In genomic region chr22:40531951-40532900, GRCh38 we compare ENCODE assay signal across 9 cellular contexts.
DNase-seq lines count a peak whose midpoint lies in the region; ATAC-seq, FAIRE-seq and TF ChIP-seq lines count a peak whose summit lies in the region.
"Had no signal": no experiment of that assay in that cellular context is flagged by ENCODE, and none has a peak within 500 bp of the region (broad histone marks: within the 10 kb centered on the region; RNA-seq: fewer than 3 reads in every experiment).

No MANE protein-coding gene starts in this region.

- H3K4me3 ChIP-seq in AG09309 (ENCODE audit: control insufficient read depth, low read depth, low read length) (peak overlapping the region; percentile 20), HFF-Myc (replicated peaks; ENCODE audit: low read depth, low read length) (0 out of 2 replicates have a peak overlapping the region, but pooled peaks have one; percentile 12), GM12878 (peak overlapping the region; percentile 76)

- SMC1A ChIA-PET in GM12878 (lab: Charles Lee; ENCODE audit: uncharacterized antibody, unreplicated experiment), result interaction anchor here (0.7 to 11.9 kb wide), 19 partner anchors 8 to 578 kb away, joined by 3 to 248 read pairs (median 6); partner anchors contain the start of gene MRTFA

- no peak for TF ChIP-seq RAD21 in GM12878 (IDR thresholded peaks at IDR 0.05; ENCODE audit: insufficient read depth, low read depth, low read length)

- H3K27me3 ChIP-seq in GM12878 (replicated peaks in 1 of 2; ENCODE audit: control insufficient read depth in 2 of 2, insufficient read depth in 2 of 2, low read length in 1 of 2), result no peaks in the 10 kb centered on the region

- TF ChIP-seq CTCF in AG09309 (IDR thresholded peaks at IDR 0.05; ENCODE audit: control insufficient read depth, insufficient read depth, low read depth, low read length, missing control alignments) (no peak), HFF-Myc (IDR thresholded peaks at IDR 0.05; ENCODE audit: low read depth, low read length, missing control alignments) (no peak), GM12878 (IDR thresholded peaks at IDR 0.05 in 2 of 3, conservative IDR thresholded peaks at IDR 0.05 in 1 of 3; ENCODE audit: control insufficient read depth in 2 of 3, extremely low read depth in 1 of 3, insufficient read depth in 1 of 3, low read depth in 3 of 3, low read length in 3 of 3) (no peak), GM10248 (IDR thresholded peaks at IDR 0.05; ENCODE audit: control extremely low read depth, extremely low read depth, low read depth, missing control alignments) (no peak)

- H3K36me3 Mint-ChIP-seq in natural killer cell treated with Interleukin-12 subunit alpha and Interleukin-12 subunit beta and Interleukin-15 and Interleukin-18, amount 100 ng/mL, for 72 hours, result no peaks in the 10 kb centered on the region

- H3K4me2 ChIP-seq in GM12878 (ENCODE audit: control insufficient read depth, insufficient read depth), result peak overlapping the region; percentile 94

- FAIRE-seq in GM12878 (lab: Jason Lieb, UNC), result no peak
- FAIRE-seq: HepG2 had no signal

- intact Hi-C loops in GM12878 (cut with micrococcal nuclease; ENCODE audit: unreplicated experiment), result loop anchor here (2.0 to 5.0 kb wide), 2 partner anchors 60 to 105 kb away; partner anchors contain the start of gene MRTFA

- TF ChIP-seq EP300 in GM12878 (IDR thresholded peaks at IDR 0.05; ENCODE audit: borderline replicate concordance in 1 of 2, control insufficient read depth in 1 of 2, low read depth in 2 of 2, low read length in 2 of 2), result no peak

- H3K36me3 ChIP-seq in GM12878 (ENCODE audit: control insufficient read depth in 2 of 2, insufficient read depth in 2 of 2, low read length in 1 of 2), result no peaks in the 10 kb centered on the region

- H3K9ac ChIP-seq in GM12878 (ENCODE audit: control insufficient read depth, insufficient read depth, low read length), result peak overlapping the region; percentile 54

- peaks cover 21% of the 10 kb centered on the region for H3K4me1 ChIP-seq in GM12878 (ENCODE audit: control insufficient read depth, insufficient read depth, low read length)

- peak overlapping the region; percentile 89 for H3K4me3 Mint-ChIP-seq in natural killer cell treated with Interleukin-12 subunit alpha and Interleukin-12 subunit beta and Interleukin-15 and Interleukin-18, amount 100 ng/mL, for 72 hours

- WGBS in GM12878 (ENCODE audit: insufficient coverage, insufficient replicate concordance, low lambda C conversion rate, missing lambda C conversion rate), result 15% methylated on average over 3 of the region's 3 CpGs

- POLR2A ChIA-PET in GM12878 (lab: Charles Lee) (interaction anchor here (0.6 to 5.2 kb wide), 12 partner anchors 9 to 115 kb away, joined by 3 to 26 read pairs (median 4); partner anchors contain the start of gene MRTFA), GM10248 (lab: Yijun Ruan, JAX) (no interaction called here)

- RAD21 ChIA-PET in GM12878 (lab: Charles Lee; ENCODE audit: unreplicated experiment), result interaction anchor here (0.5 to 6.4 kb wide), 15 partner anchors 7 to 1439 kb away, joined by 3 to 52 read pairs (median 5); partner anchors contain the start of gene MRTFA

- DNase-seq in AG09309 (ENCODE audit: low read depth) (no peak), HFF-Myc (ENCODE audit: extremely low read depth, low read depth) (no peak), GM12878 (ENCODE audit: low read depth, low spot score) (no peak), GM10248 (ENCODE audit: extremely low spot score) (no peak), NCI-H748 treated with DMSO at 0.1 percent for 48 hours (lab: John Stamatoyannopoulos, UW) (no peak), CD1c-positive myeloid dendritic cell (ENCODE audit: extremely low spot score) (no peak)
- no peak for DNase-seq in natural killer cell treated with Interleukin-12 subunit alpha and Interleukin-12 subunit beta and Interleukin-15 and Interleukin-18, amount 100 ng/mL, for 72 hours (ENCODE audit: low spot score)

- no peaks in the 10 kb centered on the region for H3K27me3 Mint-ChIP-seq in natural killer cell treated with Interleukin-12 subunit alpha and Interleukin-12 subunit beta and Interleukin-15 and Interleukin-18, amount 100 ng/mL, for 72 hours

- CTCF ChIA-PET in GM12878 (lab: Yijun Ruan, JAX), result interaction anchor here (0.7 to 13.0 kb wide), 15 partner anchors 7 to 115 kb away, joined by 3 to 339 read pairs (median 8); partner anchors contain the start of gene MRTFA
- CTCF ChIA-PET in GM10248 (lab: Yijun Ruan, JAX), result interaction anchor here (1.0 to 6.0 kb wide), 5 partner anchors 11 to 113 kb away, joined by 3 to 39 read pairs (median 6); no protein-coding TSS in a partner anchor

- peaks cover 50% of the 10 kb centered on the region for H3K79me2 ChIP-seq in GM12878 (ENCODE audit: control insufficient read depth, insufficient read depth, low read length)

- no peak for TF ChIP-seq POLR2A in GM12878 (IDR thresholded peaks at IDR 0.05; ENCODE audit: low read depth, low read length)

- peaks cover 41 to 50% of the 10 kb centered on the region in 2 donors for H3K4me1 Mint-ChIP-seq in natural killer cell treated with Interleukin-12 subunit alpha and Interleukin-12 subunit beta and Interleukin-15 and Interleukin-18, amount 100 ng/mL, for 72 hours (ENCODE audit: low read depth in 2 of 2)

- no peaks in the 10 kb centered on the region for H3K9me3 ChIP-seq in GM12878 (replicated peaks; ENCODE audit: control insufficient read depth, insufficient read depth, low read length)

- ATAC-seq in GM12878 (peak; percentile 52), esophagus mucosa (no peak)
- ATAC-seq in natural killer cell treated with Interleukin-12 subunit alpha and Interleukin-12 subunit beta and Interleukin-15 and Interleukin-18, amount 100 ng/mL, for 72 hours, result peak in 1 of 2 donors; percentile 45
- ATAC-seq: HepG2 had no signal

- peak overlapping the region; percentile 94 to 97 for H3K27ac Mint-ChIP-seq in natural killer cell treated with Interleukin-12 subunit alpha and Interleukin-12 subunit beta and Interleukin-15 and Interleukin-18, amount 100 ng/mL, for 72 hours

- H3K9me3 Mint-ChIP-seq in natural killer cell treated with Interleukin-12 subunit alpha and Interleukin-12 subunit beta and Interleukin-15 and Interleukin-18, amount 100 ng/mL, for 72 hours, result no peaks in the 10 kb centered on the region

- in situ Hi-C loops in GM12878 (cut with MboI), result no loop called here

- no peak overlapping the region for H2AFZ ChIP-seq in GM12878 (ENCODE audit: control insufficient read depth, low read depth, low read length)

- H4K20me1 ChIP-seq in GM12878 (ENCODE audit: control insufficient read depth, insufficient read depth), result no peaks in the 10 kb centered on the region

- no TSS peak for BruUV-seq in GM12878 (replicated peaks; lab: Mats Ljungman, UMichigan)

- peak overlapping the region; percentile 75 for H3K27ac ChIP-seq in GM12878 (ENCODE audit: control insufficient read depth, insufficient read depth)

TF ChIP-seq in GM12878, 131 proteins besides CTCF, POLR2A, EP300 and RAD21 (continues in another document):
- no peak for TF ChIP-seq ZNF687 (IDR thresholded peaks at IDR 0.05)
- no peak for TF ChIP-seq RAD51 (IDR thresholded peaks at IDR 0.05)
- TF ChIP-seq RUNX3 (IDR thresholded peaks at IDR 0.05; ENCODE audit: low read length), result peak; percentile 60
- no peak for TF ChIP-seq PAX5 (IDR thresholded peaks at IDR 0.05; ENCODE audit: borderline replicate concordance, low read depth, low read length)
- TF ChIP-seq JUNB (IDR thresholded peaks at IDR 0.05), result peak; percentile 44; the same call in 1 of the 2 replicates
- TF ChIP-seq ATF2 (IDR thresholded peaks at IDR 0.05; ENCODE audit: low read length), result 0 out of 2 replicates have a peak, but pooled peaks have one; percentile 19

Comparison
In these comparisons a context has a peak if more than half of its experiments do, and no peak if none do; other contexts are left out.
1. H3K4me3 ChIP-seq: peak in every context shown above with its lines; median percentile 76 in GM12878; 20 in AG09309; 12 in HFF-Myc.